17 cellular contexts compared by ENCODE assay signal in genomic region chr22:37084385-37084784, GRCh38. TPM values are rescaled to one million over a fixed set of nuclear protein-coding genes. Genes with fewer than 3 reads are reported as not detected.
DNase-seq lines count a peak whose midpoint lies in the region; ATAC-seq and TF ChIP-seq lines count a peak whose summit lies in the region.
"Had no signal": no experiment of that assay in that cellular context is flagged by ENCODE, and none has a peak within 500 bp of the region (broad histone marks: within the 10 kb centered on the region; RNA-seq: fewer than 3 reads in every experiment).

No MANE protein-coding gene starts in this region.

- POLR2A ChIA-PET in activated CD8-positive, alpha-beta T cell treated with anti-CD3 and anti-CD28 coated beads, Interleukin-2, amount 10 ng/mL, durations not matched to agents 7 days and 5 days (lab: Charles Lee), result interaction anchor here (0.8 kb wide), 1 partner anchor 38 kb away, joined by 3 read pairs; no protein-coding TSS in a partner anchor
- POLR2A ChIA-PET in activated CD8-positive, alpha-beta T cell treated with anti-CD3 and anti-CD28 coated beads for 36 hours (lab: Charles Lee), result interaction anchor here (0.6 kb wide), 1 partner anchor 16 kb away, joined by 3 read pairs; no protein-coding TSS in a partner anchor
- POLR2A ChIA-PET in HEK293 (lab: Yijun Ruan, JAX), result interaction anchor here (0.9 kb wide), 1 partner anchor 115 kb away, joined by 4 read pairs; no protein-coding TSS in a partner anchor
- POLR2A ChIA-PET in A673 (lab: Charles Lee; ENCODE audit: low non-redundant PET), result no interaction called here

- peak overlapping the region; percentile 15 for H3K27ac Mint-ChIP-seq in T-helper 1 cell treated with Interleukin-12 subunit alpha and Interleukin-12 subunit beta and Interleukin-4 antibody, amounts not matched to agents 30 μg/mL and 1 μg/mL, for 36 hours
- H3K27ac Mint-ChIP-seq in activated CD8-positive, alpha-beta T cell treated with anti-CD3 and anti-CD28 coated beads, Interleukin-2, amount 10 ng/mL, durations not matched to agents 7 days and 5 days, result peak overlapping the region; percentile 55
- H3K27ac Mint-ChIP-seq in activated CD8-positive, alpha-beta T cell treated with anti-CD3 and anti-CD28 coated beads for 36 hours, result no peak overlapping the region
- peak overlapping the region; percentile 92 for H3K27ac Mint-ChIP-seq in activated T-helper 17 cell treated with anti-CD3 and anti-CD28 coated beads, Interleukin-2, amount 50 U/mL, for 72 hours
- H3K27ac Mint-ChIP-seq: CD4-positive, alpha-beta T cell had no signal

- peaks cover 54% of the 10 kb centered on the region for H3K4me1 Mint-ChIP-seq in T-helper 1 cell treated with Interleukin-12 subunit alpha and Interleukin-12 subunit beta and Interleukin-4 antibody, amounts not matched to agents 30 μg/mL and 1 μg/mL, for 36 hours (ENCODE audit: low read depth)
- peaks cover 66% of the 10 kb centered on the region for H3K4me1 Mint-ChIP-seq in activated CD8-positive, alpha-beta T cell treated with anti-CD3 and anti-CD28 coated beads, Interleukin-2, amount 10 ng/mL, durations not matched to agents 7 days and 5 days (ENCODE audit: low read depth)
- peaks cover 56% of the 10 kb centered on the region for H3K4me1 Mint-ChIP-seq in activated CD8-positive, alpha-beta T cell treated with anti-CD3 and anti-CD28 coated beads for 36 hours (ENCODE audit: low read depth)
- H3K4me1 Mint-ChIP-seq in activated T-helper 17 cell treated with anti-CD3 and anti-CD28 coated beads, Interleukin-2, amount 50 U/mL, for 72 hours, result peaks cover 43% of the 10 kb centered on the region

- intact Hi-C loops in activated CD8-positive, alpha-beta T cell treated with anti-CD3 and anti-CD28 coated beads for 36 hours (cut with micrococcal nuclease), result no loop called here
- intact Hi-C loops in A673 (cut with micrococcal nuclease; ENCODE audit: unreplicated experiment), result no loop called here

- H3K4me1 ChIP-seq in HEK293 (ENCODE audit: control insufficient read depth, insufficient read depth, low read length), result no peaks in the 10 kb centered on the region
- H3K4me1 ChIP-seq in A673 (ENCODE audit: insufficient read depth, low read length, poor library complexity, severe bottlenecking), result no peaks in the 10 kb centered on the region
- H3K4me1 ChIP-seq in right atrium auricular region, result no peaks in the 10 kb centered on the region

- H3K4me3 Mint-ChIP-seq in T-helper 1 cell treated with Interleukin-12 subunit alpha and Interleukin-12 subunit beta and Interleukin-4 antibody, amounts not matched to agents 30 μg/mL and 1 μg/mL, for 36 hours, result no peak overlapping the region
- no peak overlapping the region for H3K4me3 Mint-ChIP-seq in activated CD8-positive, alpha-beta T cell treated with anti-CD3 and anti-CD28 coated beads, Interleukin-2, amount 10 ng/mL, durations not matched to agents 7 days and 5 days
- no peak overlapping the region for H3K4me3 Mint-ChIP-seq in activated CD8-positive, alpha-beta T cell treated with anti-CD3 and anti-CD28 coated beads for 36 hours
- H3K4me3 Mint-ChIP-seq in activated T-helper 17 cell treated with anti-CD3 and anti-CD28 coated beads, Interleukin-2, amount 50 U/mL, for 72 hours, result peak overlapping the region; percentile 97
- H3K4me3 Mint-ChIP-seq: CD4-positive, alpha-beta T cell had no signal

- H3K27me3 ChIP-seq in A673 (replicated peaks; ENCODE audit: insufficient read depth, low read depth, low read length, poor library complexity), result no peaks in the 10 kb centered on the region
- H3K27me3 ChIP-seq in right atrium auricular region, result no peaks in the 10 kb centered on the region
- H3K27me3 ChIP-seq: BLaER1 treated with 17β-estradiol and CSF1 and Interleukin-3, amounts not matched to agents 10 nM and 100 nM had no signal

- H3K36me3 ChIP-seq in HEK293 (ENCODE audit: control insufficient read depth in 2 of 2, insufficient read depth in 1 of 2, low read length in 2 of 2), result no peaks in the 10 kb centered on the region
- H3K36me3 ChIP-seq in A673 (ENCODE audit: insufficient read depth, low read length, poor library complexity, severe bottlenecking), result no peaks in the 10 kb centered on the region
- no peaks in the 10 kb centered on the region for H3K36me3 ChIP-seq in right atrium auricular region
- H3K36me3 ChIP-seq: BLaER1 treated with 17β-estradiol and CSF1 and Interleukin-3, amounts not matched to agents 10 nM and 100 nM had no signal

- CTCF ChIA-PET in activated CD8-positive, alpha-beta T cell treated with anti-CD3 and anti-CD28 coated beads, Interleukin-2, amount 10 ng/mL, durations not matched to agents 7 days and 5 days (lab: Charles Lee), result interaction anchor here (0.9 kb wide), 1 partner anchor 15 kb away, joined by 3 read pairs; no protein-coding TSS in a partner anchor
- CTCF ChIA-PET in activated CD8-positive, alpha-beta T cell treated with anti-CD3 and anti-CD28 coated beads for 36 hours (lab: Charles Lee), result no interaction called here
- CTCF ChIA-PET in HEK293 (lab: Yijun Ruan, JAX) (no interaction called here), A673 (lab: Charles Lee) (no interaction called here)

- no peaks in the 10 kb centered on the region for H3K9me3 ChIP-seq in HEK293 (ENCODE audit: control insufficient read depth, insufficient read depth, low read depth, low read length)
- H3K9me3 ChIP-seq in A673 (ENCODE audit: low read depth, low read length, poor library complexity, severe bottlenecking), result no peaks in the 10 kb centered on the region
- H3K9me3 ChIP-seq in right atrium auricular region, result no peaks in the 10 kb centered on the region
- H3K9me3 ChIP-seq: BLaER1 treated with 17β-estradiol and CSF1 and Interleukin-3, amounts not matched to agents 10 nM and 100 nM had no signal

- no peak for ATAC-seq in activated CD8-positive, alpha-beta T cell treated with anti-CD3 and anti-CD28 coated beads, Interleukin-2, amount 10 ng/mL, durations not matched to agents 7 days and 5 days
- no peak for ATAC-seq in activated CD8-positive, alpha-beta T cell treated with anti-CD3 and anti-CD28 coated beads for 36 hours
- ATAC-seq in activated T-helper 17 cell treated with anti-CD3 and anti-CD28 coated beads, Interleukin-2, amount 50 U/mL, for 72 hours (replicated peaks), result no peak
- ATAC-seq: HCT116 had no signal

- BruUV-seq in A673 (replicated peaks; lab: Mats Ljungman, UMichigan), result no TSS peak

- no peaks in the 10 kb centered on the region for H3K27me3 Mint-ChIP-seq in T-helper 1 cell treated with Interleukin-12 subunit alpha and Interleukin-12 subunit beta and Interleukin-4 antibody, amounts not matched to agents 30 μg/mL and 1 μg/mL, for 36 hours (ENCODE audit: low read depth)
- no peaks in the 10 kb centered on the region for H3K27me3 Mint-ChIP-seq in activated CD8-positive, alpha-beta T cell treated with anti-CD3 and anti-CD28 coated beads, Interleukin-2, amount 10 ng/mL, durations not matched to agents 7 days and 5 days (ENCODE audit: low read depth)
- no peaks in the 10 kb centered on the region for H3K27me3 Mint-ChIP-seq in activated CD8-positive, alpha-beta T cell treated with anti-CD3 and anti-CD28 coated beads for 36 hours
- H3K27me3 Mint-ChIP-seq in activated T-helper 17 cell treated with anti-CD3 and anti-CD28 coated beads, Interleukin-2, amount 50 U/mL, for 72 hours, result no peaks in the 10 kb centered on the region
- H3K27me3 Mint-ChIP-seq: CD4-positive, alpha-beta T cell had no signal

- DNase-seq in T-helper 1 cell, result no peak
- no peak for DNase-seq in activated CD8-positive, alpha-beta T cell treated with anti-CD3 and anti-CD28 coated beads, Interleukin-2, amount 10 ng/mL, durations not matched to agents 7 days and 5 days
- no peak for DNase-seq in activated CD8-positive, alpha-beta T cell treated with anti-CD3 and anti-CD28 coated beads for 36 hours
- DNase-seq in A673 (ENCODE audit: low spot score), result no peak
- DNase-seq in right atrium auricular region (ENCODE audit: low spot score), result no peak
- DNase-seq: ACHN; Calu3; CD4-positive, alpha-beta T cell; DMS 273 treated with DMSO at 0.1 percent for 48 hours had no signal

- H3K27ac ChIP-seq in HEK293 (ENCODE audit: extremely low read depth, low read depth, low read length), result no peak overlapping the region
- no peak overlapping the region for H3K27ac ChIP-seq in A673 (ENCODE audit: low read depth, low read length, poor library complexity, severe bottlenecking)
- no peak overlapping the region for H3K27ac ChIP-seq in right atrium auricular region
- H3K27ac ChIP-seq: 22Rv1; BLaER1 treated with 17β-estradiol and CSF1 and Interleukin-3, amounts not matched to agents 10 nM and 100 nM; HL-60 had no signal

- TF ChIP-seq CTCF in activated CD8-positive, alpha-beta T cell treated with anti-CD3 and anti-CD28 coated beads for 36 hours (IDR thresholded peaks at IDR 0.05), result no peak
- TF ChIP-seq CTCF in HEK293 (tag by site-specific recombination; IDR thresholded peaks at IDR 0.05) (no peak), A673 (conservative IDR thresholded peaks at IDR 0.05; ENCODE audit: low read depth, low read length) (no peak), right atrium auricular region (IDR thresholded peaks at IDR 0.05) (no peak)

- H3K4me3 ChIP-seq in HEK293 (ENCODE audit: low read depth, low read length) (no peak overlapping the region), A673 (ENCODE audit: low read depth, low read length, poor library complexity, severe bottlenecking) (no peak overlapping the region), right atrium auricular region (no peak overlapping the region)
- H3K4me3 ChIP-seq: BLaER1 treated with 17β-estradiol and CSF1 and Interleukin-3, amounts not matched to agents 10 nM and 100 nM had no signal

- H3K36me3 Mint-ChIP-seq in T-helper 1 cell treated with Interleukin-12 subunit alpha and Interleukin-12 subunit beta and Interleukin-4 antibody, amounts not matched to agents 30 μg/mL and 1 μg/mL, for 36 hours (ENCODE audit: low read depth), result peaks cover 7% of the 10 kb centered on the region
- no peaks in the 10 kb centered on the region for H3K36me3 Mint-ChIP-seq in activated CD8-positive, alpha-beta T cell treated with anti-CD3 and anti-CD28 coated beads, Interleukin-2, amount 10 ng/mL, durations not matched to agents 7 days and 5 days (ENCODE audit: low read depth)
- peaks cover 2% of the 10 kb centered on the region for H3K36me3 Mint-ChIP-seq in activated CD8-positive, alpha-beta T cell treated with anti-CD3 and anti-CD28 coated beads for 36 hours (ENCODE audit: low read depth)
- H3K36me3 Mint-ChIP-seq in activated T-helper 17 cell treated with anti-CD3 and anti-CD28 coated beads, Interleukin-2, amount 50 U/mL, for 72 hours (ENCODE audit: low read depth), result no peaks in the 10 kb centered on the region

- H3K9me3 Mint-ChIP-seq in T-helper 1 cell treated with Interleukin-12 subunit alpha and Interleukin-12 subunit beta and Interleukin-4 antibody, amounts not matched to agents 30 μg/mL and 1 μg/mL, for 36 hours, result no peaks in the 10 kb centered on the region
- no peaks in the 10 kb centered on the region for H3K9me3 Mint-ChIP-seq in activated CD8-positive, alpha-beta T cell treated with anti-CD3 and anti-CD28 coated beads, Interleukin-2, amount 10 ng/mL, durations not matched to agents 7 days and 5 days (ENCODE audit: insufficient read depth)
- H3K9me3 Mint-ChIP-seq in activated CD8-positive, alpha-beta T cell treated with anti-CD3 and anti-CD28 coated beads for 36 hours, result no peaks in the 10 kb centered on the region
- no peaks in the 10 kb centered on the region for H3K9me3 Mint-ChIP-seq in activated T-helper 17 cell treated with anti-CD3 and anti-CD28 coated beads, Interleukin-2, amount 50 U/mL, for 72 hours
- H3K9me3 Mint-ChIP-seq: CD4-positive, alpha-beta T cell had no signal

RNA-seq across cellular contexts. Expression of gene TMPRSS6, which starts 25.1 kb away (rescaled TPM):
- total RNA-seq in activated CD8-positive, alpha-beta T cell treated with anti-CD3 and anti-CD28 coated beads, Interleukin-2, amount 10 ng/mL, durations not matched to agents 7 days and 5 days, result 1 to 10 TPM; 1.1 TPM
- 10 to 100 TPM; 11.3 to 12.4 TPM for total RNA-seq in activated CD8-positive, alpha-beta T cell treated with anti-CD3 and anti-CD28 coated beads for 36 hours
- total RNA-seq in activated T-helper 17 cell treated with anti-CD3 and anti-CD28 coated beads, Interleukin-2, amount 50 U/mL, for 72 hours, result 100 to 1,000 TPM in 1 of 2 donors, 10 to 100 TPM in 1; 86.6 to 343 TPM
- total RNA-seq in A673 (2021) (not detected in 2 replicates), right atrium auricular region (not detected)
- total RNA-seq: Calu3, Daoy had no signal

RNA-seq across cellular contexts. Expression of gene KCTD17, which starts 32.8 kb away (rescaled TPM):
- total RNA-seq in activated CD8-positive, alpha-beta T cell treated with anti-CD3 and anti-CD28 coated beads, Interleukin-2, amount 10 ng/mL, durations not matched to agents 7 days and 5 days, result 10 to 100 TPM; 34.3 to 35.9 TPM
- 10 to 100 TPM; 30.3 to 30.6 TPM for total RNA-seq in activated CD8-positive, alpha-beta T cell treated with anti-CD3 and anti-CD28 coated beads for 36 hours
- 10 to 100 TPM; 39.4 to 41.9 TPM for total RNA-seq in activated T-helper 17 cell treated with anti-CD3 and anti-CD28 coated beads, Interleukin-2, amount 50 U/mL, for 72 hours
- total RNA-seq in A673 (2021), result 38.8 and 39.1 TPM in 2 replicates
- total RNA-seq in right atrium auricular region, result 10 to 100 TPM; 44.9 to 54.8 TPM

Comparison
In these comparisons a context has a peak if more than half of its experiments do, and no peak if none do; other contexts are left out.
1. RNA of gene TMPRSS6, which starts 25.1 kb away (total RNA-seq): 86.6 to 343 TPM in activated T-helper 17 cell treated with anti-CD3 and anti-CD28 coated beads, Interleukin-2, amount 50 U/mL, for 72 hours; 11.3 to 12.4 TPM in activated CD8-positive, alpha-beta T cell treated with anti-CD3 and anti-CD28 coated beads for 36 hours, 1.1 TPM in activated CD8-positive, alpha-beta T cell treated with anti-CD3 and anti-CD28 coated beads, Interleukin-2, amount 10 ng/mL, durations not matched to agents 7 days and 5 days, not detected in right atrium auricular region and not detected in A673; every median in the first group is over 4 times any median in the second.